ENCODE assay signal across 8 cellular contexts in the genomic region with DNA sequence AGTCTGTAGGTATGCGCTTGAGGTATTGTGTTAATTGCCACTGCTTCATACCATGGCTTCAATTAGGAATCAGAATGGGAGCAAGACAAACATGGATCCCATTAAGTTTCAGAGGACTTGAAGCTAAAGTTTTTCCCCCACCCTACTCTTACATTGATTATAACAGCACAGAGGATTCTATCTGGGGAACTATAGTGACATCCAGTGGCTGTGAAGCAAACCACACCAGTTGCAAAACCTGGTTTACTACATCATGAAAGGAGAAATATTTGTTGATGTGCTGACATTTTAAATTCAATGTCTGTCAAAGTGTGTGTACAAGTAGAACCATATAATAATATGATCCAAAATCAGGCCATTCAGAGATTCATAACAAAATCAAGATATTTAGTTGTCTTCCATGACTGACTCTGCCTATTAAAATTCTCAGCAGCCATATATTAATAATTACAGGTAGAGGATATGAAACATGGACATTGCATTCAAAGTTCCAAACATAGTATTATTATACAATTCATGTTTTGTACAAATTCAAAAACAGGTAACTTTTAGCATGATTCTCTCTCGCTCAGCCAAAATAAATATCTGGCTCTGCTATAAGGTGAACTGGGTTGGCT.
DNase-seq lines count a peak whose midpoint lies in the region; ATAC-seq and TF ChIP-seq lines count a peak whose summit lies in the region.

No MANE protein-coding gene starts in this region.

- ATAC-seq in GM18520 (IDR thresholded peaks at IDR 0.05; ENCODE audit: unreplicated experiment) (peak; percentile 86), HG03280 (IDR thresholded peaks at IDR 0.05; ENCODE audit: unreplicated experiment) (peak; percentile 73)

- no peaks in the 10 kb centered on the region for H3K9me3 ChIP-seq in colonic mucosa

- DNase-seq in A172 (ENCODE audit: low spot score) (peak; percentile 41), NCI-H748 treated with DMSO at 0.1 percent for 48 hours (lab: John Stamatoyannopoulos, UW) (peak; percentile 32), colonic mucosa (no peak), lung microvascular endothelial cell (ENCODE audit: low read depth in 2 of 2) (peak; percentile 45 to 66), UCSD-AML1 (lab: John Stamatoyannopoulos, UW; ENCODE audit: unreplicated experiment) (no peak)
- no peak for DNase-seq in activated T-cell treated with anti-CD3 and anti-CD28 coated beads, Interleukin-2, amount 50 U/mL, for 1 hour

- H3K4me1 ChIP-seq in colonic mucosa, result no peaks in the 10 kb centered on the region

- no peak overlapping the region for H3K4me3 ChIP-seq in colonic mucosa

- no peak overlapping the region for H3K27ac ChIP-seq in colonic mucosa

- intact Hi-C loops in colonic mucosa (cut with DNase I), result no loop called here

- H3K9ac ChIP-seq in colonic mucosa (ENCODE audit: low read depth in 2 of 2, low read length in 2 of 2), result no peak overlapping the region

- TF ChIP-seq CTCF in colonic mucosa (IDR thresholded peaks at IDR 0.05), result peak; percentile 38

- H3K36me3 ChIP-seq in colonic mucosa, result no peaks in the 10 kb centered on the region

- H3K27me3 ChIP-seq in colonic mucosa, result no peaks in the 10 kb centered on the region

Comparison
In these comparisons a context has a peak if more than half of its experiments do, and no peak if none do; other contexts are left out.
1. DNase-seq: peak in A172 (single experiment), NCI-H748 treated with DMSO at 0.1 percent for 48 hours (single experiment) and lung microvascular endothelial cell (2 of 2); none in colonic mucosa (single experiment), UCSD-AML1 (single experiment) and activated T-cell treated with anti-CD3 and anti-CD28 coated beads, Interleukin-2, amount 50 U/mL, for 1 hour (single experiment).